In genomic region chr1:47215713-47216112, GRCh38 we compare ENCODE assay signal across 37 cellular contexts. TPM values are rescaled to one million over a fixed set of nuclear protein-coding genes. Genes with fewer than 3 reads are reported as not detected.
"Had no signal": no experiment of that assay in that cellular context is flagged by ENCODE, and none has a peak within 500 bp of the region (broad histone marks: within the 10 kb centered on the region; RNA-seq: fewer than 3 reads in every experiment).

No MANE protein-coding gene starts in this region.

- H3K9me3 Mint-ChIP-seq: activated B cell treated with CpG ODN at 0.5 μM for 24 hours; activated CD4-positive, alpha-beta memory T cell treated with anti-CD3 and anti-CD28 coated beads for 36 hours; activated naive CD4-positive, alpha-beta T cell treated with anti-CD3 and anti-CD28 coated beads for 36 hours; activated naive CD4-positive, alpha-beta T cell treated with anti-CD3 and anti-CD28 coated beads, Interleukin-2, amount 50 U/mL, for 72 hours; activated T-cell treated with anti-CD3 and anti-CD28 coated beads, Interleukin-2, amount 50 U/mL, for 4 hours; activated T-helper 1 cell treated with anti-CD3 and anti-CD28 coated beads, Interleukin-12 subunit alpha, Interleukin-12 subunit beta, Interleukin-2, Interleukin-4 antibody, amounts not matched to agents 30 ng/mL and 10 ng/mL and 1 ng/mL, durations not matched to agents 14 hours and 24 hours and 36 hours; brain; T-cell had no signal

- H3K4me2 ChIP-seq: PC-9 had no signal

- H3K36me3 Mint-ChIP-seq: activated CD4-positive, alpha-beta memory T cell treated with anti-CD3 and anti-CD28 coated beads for 36 hours; activated naive CD4-positive, alpha-beta T cell treated with anti-CD3 and anti-CD28 coated beads, Interleukin-2, amount 50 U/mL, for 72 hours; brain; T-cell had no signal

- H3K4me1 Mint-ChIP-seq: activated B cell treated with CpG ODN at 0.5 μM for 24 hours, brain, T-cell had no signal

- H3K27ac ChIP-seq: PC-9, RWPE1, VCaP had no signal

- H3K4me3 ChIP-seq: PC-9 had no signal

- H3K27ac Mint-ChIP-seq: activated B cell treated with CpG ODN at 0.5 μM for 24 hours; activated CD4-positive, alpha-beta memory T cell treated with anti-CD3 and anti-CD28 coated beads for 36 hours; activated naive CD4-positive, alpha-beta T cell treated with anti-CD3 and anti-CD28 coated beads for 36 hours; activated naive CD4-positive, alpha-beta T cell treated with anti-CD3 and anti-CD28 coated beads, Interleukin-2, amount 50 U/mL, for 72 hours; activated T-helper 1 cell treated with anti-CD3 and anti-CD28 coated beads, Interleukin-12 subunit alpha, Interleukin-12 subunit beta, Interleukin-2, Interleukin-4 antibody, amounts not matched to agents 30 ng/mL and 10 ng/mL and 1 ng/mL, durations not matched to agents 14 hours and 24 hours and 36 hours; brain; T-cell; T-helper 17 cell had no signal

- H3K4me3 Mint-ChIP-seq: activated B cell treated with CpG ODN at 0.5 μM for 24 hours; activated CD4-positive, alpha-beta memory T cell treated with anti-CD3 and anti-CD28 coated beads for 36 hours; activated naive CD4-positive, alpha-beta T cell treated with anti-CD3 and anti-CD28 coated beads for 36 hours; activated T-cell treated with anti-CD3 and anti-CD28 coated beads, Interleukin-2, amount 50 U/mL, for 4 hours; activated T-helper 1 cell treated with anti-CD3 and anti-CD28 coated beads, Interleukin-12 subunit alpha, Interleukin-12 subunit beta, Interleukin-2, Interleukin-4 antibody, amounts not matched to agents 30 ng/mL and 10 ng/mL and 1 ng/mL, durations not matched to agents 14 hours and 24 hours and 36 hours; brain; T-cell; T-helper 17 cell had no signal

- DNase-seq: activated B cell treated with CpG ODN at 0.5 μM for 24 hours; activated CD4-positive, alpha-beta memory T cell treated with anti-CD3 and anti-CD28 coated beads for 36 hours; activated CD4-positive, alpha-beta T cell treated with anti-CD3 and anti-CD28 coated beads for 4 hours; activated CD4-positive, alpha-beta T cell treated with anti-CD3 and anti-CD28 coated beads, Interleukin-2, amount 50 U/mL, for 1 hour; activated CD4-positive, CD25-positive, alpha-beta regulatory T cell treated with anti-CD3 and anti-CD28 coated beads, Interleukin-2, amount 50 U/mL, for 72 hours; activated CD8-positive, alpha-beta memory T cell treated with anti-CD3 and anti-CD28 coated beads, Interleukin-2, amount 50 U/mL, for 4 hours; activated gamma-delta T cell treated with Interleukin-2 at 50 U/mL for 16 hours; activated naive CD4-positive, alpha-beta T cell treated with anti-CD3 and anti-CD28 coated beads for 36 hours; activated T-cell treated with anti-CD3 and anti-CD28 coated beads for 4 hours; activated T-cell treated with anti-CD3 and anti-CD28 coated beads, Interleukin-2, amount 50 U/mL, for 4 hours; anterior cingulate cortex; central memory CD4-positive, alpha-beta T cell; Kasumi-1; KG1; MM.1S; NCI-H1092 treated with DMSO at 0.1 percent for 48 hours; NCI-H1436; NCI-H1694; NCI-H1930; NCI-H2081 treated with DMSO at 0.1 percent for 48 hours; NCI-H345; NCI-H524 treated with DMSO at 0.1 percent for 48 hours; PC-9; SIG-M5; T-cell; T-helper 17 cell; T-helper 9 cell had no signal

- H2AFZ ChIP-seq: PC-9 had no signal

RNA-seq across cellular contexts. Expression of gene TAL1, which starts 16.3 kb away (rescaled TPM):
- total RNA-seq: activated B cell treated with CpG ODN at 0.5 μM for 24 hours; activated naive CD4-positive, alpha-beta T cell treated with anti-CD3 and anti-CD28 coated beads for 36 hours; activated T-helper 1 cell treated with anti-CD3 and anti-CD28 coated beads, Interleukin-12 subunit alpha, Interleukin-12 subunit beta, Interleukin-2, Interleukin-4 antibody, amounts not matched to agents 30 ng/mL and 10 ng/mL and 1 ng/mL, durations not matched to agents 14 hours and 24 hours and 36 hours; bronchial epithelial cell; NCI-H460; OCI-LY7; PC-9 had no signal

RNA-seq across cellular contexts. Expression of gene PDZK1IP1, which starts 25.9 kb away (rescaled TPM):
- total RNA-seq: activated B cell treated with CpG ODN at 0.5 μM for 24 hours; activated CD4-positive, alpha-beta memory T cell treated with anti-CD3 and anti-CD28 coated beads for 36 hours; activated naive CD4-positive, alpha-beta T cell treated with anti-CD3 and anti-CD28 coated beads for 36 hours; activated naive CD4-positive, alpha-beta T cell treated with anti-CD3 and anti-CD28 coated beads, Interleukin-2, amount 50 U/mL, for 72 hours; activated T-cell treated with anti-CD3 and anti-CD28 coated beads, Interleukin-2, amount 50 U/mL, for 4 hours; activated T-helper 1 cell treated with anti-CD3 and anti-CD28 coated beads, Interleukin-12 subunit alpha, Interleukin-12 subunit beta, Interleukin-2, Interleukin-4 antibody, amounts not matched to agents 30 ng/mL and 10 ng/mL and 1 ng/mL, durations not matched to agents 14 hours and 24 hours and 36 hours; NCI-H460; OCI-LY7; Right ventricle myocardium inferior; SK-MEL-5; T-cell had no signal
